1 cellular context compared by ENCODE assay signal in genomic region chr14:77760381-77761204, GRCh38.
TF ChIP-seq lines count a peak whose summit lies in the region.

Gene SNW1, minus strand, starts transcription at chr14:77761156. Its CDS starts 29 bp downstream, at chr14:77761127.

TF ChIP-seq in K562, 482 proteins besides CTCF, POLR2A, EP300 and RAD21 (continued from another document and continues in another):
- peak in 1 of 2 experiments; percentile 56; a peak in 1 of 4 replicates for TF ChIP-seq MNT (conservative IDR thresholded peaks at IDR 0.05)
- no peak for TF ChIP-seq TCFL5 (CRISPR knock-in tag; conservative IDR thresholded peaks at IDR 0.05)
- no peak for TF ChIP-seq TSHZ1 (CRISPR knock-in tag; IDR thresholded peaks at IDR 0.05)
- peak; percentile 95 for TF ChIP-seq PHF8 (IDR thresholded peaks at IDR 0.05; ENCODE audit: borderline replicate concordance, low read length)
- TF ChIP-seq MAFK (IDR thresholded peaks at IDR 0.05; ENCODE audit: low read length), result no peak
- no peak for TF ChIP-seq PHF21A (IDR thresholded peaks at IDR 0.05; ENCODE audit: borderline replicate concordance, low read depth)
- TF ChIP-seq STAT5A (IDR thresholded peaks at IDR 0.05; ENCODE audit: borderline replicate concordance, low read length), result no peak
- no peak; the same call in 1 of the 2 replicates for TF ChIP-seq ZNF316 (IDR thresholded peaks at IDR 0.05)
- peak; percentile 88 for TF ChIP-seq PKNOX1 (IDR thresholded peaks at IDR 0.05)
- no peak for TF ChIP-seq ATF2 (CRISPR knock-in tag; IDR thresholded peaks at IDR 0.05)
- TF ChIP-seq NRF1 (conservative IDR thresholded peaks at IDR 0.05 in 1 of 2, IDR thresholded peaks at IDR 0.05 in 1 of 2), result peak; percentile 77 to 80; a peak in 2 of 4 replicates
- peak; percentile 69 for TF ChIP-seq KDM5B (IDR thresholded peaks at IDR 0.05; ENCODE audit: insufficient replicate concordance, low read depth, low read length)
- no peak for TF ChIP-seq SMARCA5 (IDR thresholded peaks at IDR 0.05)
- TF ChIP-seq ZNF507 (tag; conservative IDR thresholded peaks at IDR 0.05), result no peak
- no peak for TF ChIP-seq ETV6 (IDR thresholded peaks at IDR 0.05; ENCODE audit: borderline replicate concordance in 1 of 2, low read depth in 2 of 2, low read length in 1 of 2)
- no peak for TF ChIP-seq ETV6 (CRISPR knock-in tag; IDR thresholded peaks at IDR 0.05; ENCODE audit: borderline replicate concordance)
- TF ChIP-seq MAX (CRISPR knock-in tag; IDR thresholded peaks at IDR 0.05), result peak; percentile 46; the same call in 1 of the 2 replicates
- peak; percentile 54 for TF ChIP-seq HNRNPLL (IDR thresholded peaks at IDR 0.05; ENCODE audit: low read depth, low read length, poor library complexity, severe bottlenecking)
- TF ChIP-seq SFPQ (IDR thresholded peaks at IDR 0.05; ENCODE audit: low read depth, low read length), result no peak
- no peak for TF ChIP-seq ZNF717 (CRISPR knock-in tag; IDR thresholded peaks at IDR 0.05)
- TF ChIP-seq GABPB2 (CRISPR knock-in tag; conservative IDR thresholded peaks at IDR 0.05), result no peak
- TF ChIP-seq GMEB1 (CRISPR knock-in tag; IDR thresholded peaks at IDR 0.05), result no peak
- no peak for TF ChIP-seq NFIX (CRISPR knock-in tag; IDR thresholded peaks at IDR 0.05; ENCODE audit: low read depth)
- TF ChIP-seq DEAF1 (CRISPR knock-in tag; IDR thresholded peaks at IDR 0.05), result no peak
- no peak for TF ChIP-seq ZSCAN32 (CRISPR knock-in tag; IDR thresholded peaks at IDR 0.05)
- TF ChIP-seq ZNF274 (IDR thresholded peaks at IDR 0.05; ENCODE audit: borderline replicate concordance, low read depth, low read length), result no peak
- TF ChIP-seq CREB3L1 (IDR thresholded peaks at IDR 0.05; ENCODE audit: borderline replicate concordance, low read depth), result peak; percentile 25; the same call in 1 of the 2 replicates
- TF ChIP-seq SAFB (IDR thresholded peaks at IDR 0.05; ENCODE audit: borderline replicate concordance, low read depth, low read length), result no peak
- no peak for TF ChIP-seq RAD51 (IDR thresholded peaks at IDR 0.05; ENCODE audit: borderline replicate concordance, low read depth)
- TF ChIP-seq ATF3 (IDR thresholded peaks at IDR 0.05), result no peak
- no peak for TF ChIP-seq ATF3 (CRISPR knock-in tag; conservative IDR thresholded peaks at IDR 0.05)
- peak; percentile 34; the same call in 1 of the 2 replicates for TF ChIP-seq ATF7 (IDR thresholded peaks at IDR 0.05)
- TF ChIP-seq NR3C1 (CRISPR knock-in tag; IDR thresholded peaks at IDR 0.05), result no peak
- no peak; the same call in 1 of the 2 replicates for TF ChIP-seq GTF2E2 (tag; IDR thresholded peaks at IDR 0.05)
- peak; percentile 85 for TF ChIP-seq EP400 (IDR thresholded peaks at IDR 0.05)
- no peak for TF ChIP-seq BRF2 (IDR thresholded peaks at IDR 0.05; ENCODE audit: borderline replicate concordance, insufficient read depth, insufficient read length)
- TF ChIP-seq FOXA1 (IDR thresholded peaks at IDR 0.05; ENCODE audit: borderline replicate concordance), result no peak
- TF ChIP-seq HDAC8 (tag; IDR thresholded peaks at IDR 0.05), result no peak
- TF ChIP-seq SIN3B (IDR thresholded peaks at IDR 0.05; ENCODE audit: low read depth), result peak; percentile 48; the same call in 1 of the 2 replicates
- TF ChIP-seq ZNF134 (CRISPR knock-in tag; conservative IDR thresholded peaks at IDR 0.05), result no peak
- TF ChIP-seq SNIP1 (IDR thresholded peaks at IDR 0.05; ENCODE audit: low read depth), result no peak
- peak; percentile 79 for TF ChIP-seq POLR2G (IDR thresholded peaks at IDR 0.05; ENCODE audit: low read depth, low read length)
- no peak for TF ChIP-seq ZNF707 (CRISPR knock-in tag; conservative IDR thresholded peaks at IDR 0.05)
- TF ChIP-seq RB1 (IDR thresholded peaks at IDR 0.05; ENCODE audit: low read depth), result no peak
- no peak for TF ChIP-seq ATF1 (CRISPR knock-in tag; IDR thresholded peaks at IDR 0.05)
- TF ChIP-seq ATF1 (tag; IDR thresholded peaks at IDR 0.05), result peak; percentile 79
- 0 out of 2 replicates have a peak, but pooled peaks have one; percentile 7 for TF ChIP-seq USF1 (CRISPR knock-in tag; IDR thresholded peaks at IDR 0.05)
- TF ChIP-seq ZNF384 (IDR thresholded peaks at IDR 0.05; ENCODE audit: low read depth, low read length), result no peak
